In the genomic region with DNA sequence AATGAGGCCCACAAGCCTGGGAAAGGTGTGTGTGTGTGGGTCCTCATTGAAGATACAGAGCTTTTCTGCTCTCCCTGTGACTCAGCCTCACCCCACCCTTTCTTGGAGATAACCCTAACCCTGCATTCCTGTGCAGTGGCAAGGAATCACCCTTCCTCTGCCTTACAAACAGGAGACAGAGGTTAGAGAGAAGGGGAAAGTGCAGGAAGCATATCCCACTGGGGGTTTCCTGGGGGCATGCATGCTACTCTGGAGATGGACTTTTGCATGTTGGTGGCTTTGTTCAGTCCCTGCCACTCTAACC, we compare ENCODE assay signal across 15 cellular contexts. TPM values are rescaled to one million over a fixed set of nuclear protein-coding genes. Genes with fewer than 3 reads are reported as not detected.
"Had no signal": no experiment of that assay in that cellular context is flagged by ENCODE, and none has a peak within 500 bp of the region (broad histone marks: within the 10 kb centered on the region; RNA-seq: fewer than 3 reads in every experiment).

No MANE protein-coding gene starts in this region.

- H3K4me3 ChIP-seq: adrenal gland, breast epithelium, heart right ventricle, left ventricle myocardium inferior, skin epidermis had no signal

- H2AFZ ChIP-seq: parathyroid adenoma had no signal

- H3K9me3 ChIP-seq: adrenal gland, breast epithelium, heart right ventricle, left ventricle myocardium inferior had no signal

- ATAC-seq: heart right ventricle had no signal

- DNase-seq: activated naive CD4-positive, alpha-beta T cell treated with anti-CD3 and anti-CD28 coated beads, Interleukin-2, amount 50 U/mL, for 16 hours; adrenal gland; foreskin melanocyte; heart right ventricle; kidney; left ventricle myocardium inferior; mesenchymal stem cell; stimulated activated CD4-positive, alpha-beta T cell treated with anti-CD3 and anti-CD28 coated beads, Interleukin-4, amount 100 ng/mL, for 4 hours had no signal

- H3K27ac ChIP-seq: adrenal gland, breast epithelium, heart right ventricle, left ventricle myocardium inferior, parathyroid adenoma, skin epidermis had no signal

- H3K36me3 ChIP-seq: adrenal gland, breast epithelium, heart right ventricle, left ventricle myocardium inferior had no signal

- H3K4me1 ChIP-seq: parathyroid adenoma had no signal

- H3K79me2 ChIP-seq: parathyroid adenoma had no signal

- H3K9ac ChIP-seq: parathyroid adenoma had no signal

- H3K4me3 Mint-ChIP-seq: neural crest cell; T-helper 1 cell treated with Interleukin-12 subunit alpha and Interleukin-12 subunit beta and Interleukin-4 antibody, amounts not matched to agents 30 μg/mL and 1 μg/mL, for 36 hours had no signal

- H3K9me3 Mint-ChIP-seq: neural crest cell; T-helper 1 cell treated with Interleukin-12 subunit alpha and Interleukin-12 subunit beta and Interleukin-4 antibody, amounts not matched to agents 30 μg/mL and 1 μg/mL, for 36 hours had no signal

RNA-seq across cellular contexts. Expression of gene LHX2, which starts 4.5 kb away (rescaled TPM):
- total RNA-seq: breast epithelium, endothelial cell of umbilical vein, kidney, left ventricle myocardium inferior, urinary bladder had no signal
- polyA plus RNA-seq: endothelial cell of umbilical vein, urinary bladder had no signal
